ENCODE assay signal across 1 cellular context in the genomic region with DNA sequence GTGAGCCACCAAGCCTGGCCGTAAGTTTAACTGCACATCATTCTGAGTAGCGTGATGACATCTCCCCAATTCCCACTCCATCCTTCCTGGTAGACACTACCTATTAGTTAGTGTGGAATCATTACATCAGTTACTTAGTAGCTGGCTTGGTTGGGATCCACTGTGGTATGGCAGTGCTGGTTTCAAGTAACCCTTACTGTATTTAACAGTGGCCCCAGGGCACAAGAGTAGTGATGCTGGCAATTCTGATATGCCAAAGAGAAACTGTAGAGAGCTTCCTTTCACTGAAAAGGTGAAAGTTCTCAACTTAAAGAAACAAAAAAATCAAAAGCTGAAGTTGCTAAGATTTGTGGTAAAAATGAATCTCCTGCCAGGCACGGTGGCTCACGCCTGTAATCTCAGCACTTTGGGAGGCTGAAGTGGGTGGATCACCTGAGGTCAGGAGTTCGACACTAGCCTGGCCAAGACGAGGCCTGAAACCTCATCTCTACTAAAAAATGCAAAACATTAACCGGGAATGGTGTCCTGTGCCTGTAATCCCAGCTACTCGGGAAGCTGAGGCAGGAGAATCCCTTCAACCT.
TF ChIP-seq lines count a peak whose summit lies in the region.

No MANE protein-coding gene starts in this region.

TF ChIP-seq in K562, 482 proteins besides CTCF, POLR2A, EP300 and RAD21:
- TF ChIP-seq SIN3A (IDR thresholded peaks at IDR 0.05; ENCODE audit: borderline replicate concordance in 2 of 2, control insufficient read depth in 1 of 2, low read depth in 2 of 2, low read length in 2 of 2), result no peak
- TF ChIP-seq, protein P1, sequence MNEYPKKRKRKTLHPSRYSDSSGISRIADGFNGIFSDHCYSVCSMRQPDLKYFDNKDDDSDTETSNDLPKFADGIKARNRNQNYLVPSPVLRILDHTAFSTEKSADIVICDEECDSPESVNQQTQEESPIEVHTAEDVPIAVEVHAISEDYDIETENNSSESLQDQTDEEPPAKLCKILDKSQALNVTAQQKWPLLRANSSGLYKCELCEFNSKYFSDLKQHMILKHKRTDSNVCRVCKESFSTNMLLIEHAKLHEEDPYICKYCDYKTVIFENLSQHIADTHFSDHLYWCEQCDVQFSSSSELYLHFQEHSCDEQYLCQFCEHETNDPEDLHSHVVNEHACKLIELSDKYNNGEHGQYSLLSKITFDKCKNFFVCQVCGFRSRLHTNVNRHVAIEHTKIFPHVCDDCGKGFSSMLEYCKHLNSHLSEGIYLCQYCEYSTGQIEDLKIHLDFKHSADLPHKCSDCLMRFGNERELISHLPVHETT (CRISPR knock-in tag; conservative IDR thresholded peaks at IDR 0.05 in 1 of 2, IDR thresholded peaks at IDR 0.05 in 1 of 2), result no peak
- no peak for TF ChIP-seq NCOA2 (IDR thresholded peaks at IDR 0.05; ENCODE audit: partially characterized antibody in 2 of 2)
- TF ChIP-seq KDM1A (IDR thresholded peaks at IDR 0.05), result peak; percentile 66 to 80; a peak in 3 of 4 replicates
- no peak for TF ChIP-seq ESRRB (CRISPR knock-in tag; IDR thresholded peaks at IDR 0.05; ENCODE audit: borderline replicate concordance)
- TF ChIP-seq, protein P2, sequence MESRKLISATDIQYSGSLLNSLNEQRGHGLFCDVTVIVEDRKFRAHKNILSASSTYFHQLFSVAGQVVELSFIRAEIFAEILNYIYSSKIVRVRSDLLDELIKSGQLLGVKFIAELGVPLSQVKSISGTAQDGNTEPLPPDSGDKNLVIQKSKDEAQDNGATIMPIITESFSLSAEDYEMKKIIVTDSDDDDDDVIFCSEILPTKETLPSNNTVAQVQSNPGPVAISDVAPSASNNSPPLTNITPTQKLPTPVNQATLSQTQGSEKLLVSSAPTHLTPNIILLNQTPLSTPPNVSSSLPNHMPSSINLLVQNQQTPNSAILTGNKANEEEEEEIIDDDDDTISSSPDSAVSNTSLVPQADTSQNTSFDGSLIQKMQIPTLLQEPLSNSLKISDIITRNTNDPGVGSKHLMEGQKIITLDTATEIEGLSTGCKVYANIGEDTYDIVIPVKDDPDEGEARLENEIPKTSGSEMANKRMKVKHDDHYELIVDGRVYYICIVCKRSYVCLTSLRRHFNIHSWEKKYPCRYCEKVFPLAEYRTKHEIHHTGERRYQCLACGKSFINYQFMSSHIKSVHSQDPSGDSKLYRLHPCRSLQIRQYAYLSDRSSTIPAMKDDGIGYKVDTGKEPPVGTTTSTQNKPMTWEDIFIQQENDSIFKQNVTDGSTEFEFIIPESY (CRISPR knock-in tag; IDR thresholded peaks at IDR 0.05), result no peak
- no peak for TF ChIP-seq ZBTB7A (IDR thresholded peaks at IDR 0.05; ENCODE audit: borderline replicate concordance, control insufficient read depth, low read depth, low read length)
- no peak for TF ChIP-seq RBM15 (IDR thresholded peaks at IDR 0.05; ENCODE audit: insufficient read depth, low read length)
